In genomic region chr14:52052991-52053390, GRCh38 we compare ENCODE assay signal across 17 cellular contexts. TPM values are rescaled to one million over a fixed set of nuclear protein-coding genes. Genes with fewer than 3 reads are reported as not detected.
DNase-seq lines count a peak whose midpoint lies in the region; ATAC-seq and TF ChIP-seq lines count a peak whose summit lies in the region.
"Had no signal": no experiment of that assay in that cellular context is flagged by ENCODE, and none has a peak within 500 bp of the region (broad histone marks: within the 10 kb centered on the region; RNA-seq: fewer than 3 reads in every experiment).

No MANE protein-coding gene starts in this region.

- WGBS in stomach, 5 donors: 57 to 82% (median 68%) methylated on average over 5 of the region's 5 CpGs

- H3K27ac ChIP-seq in lower lobe of right lung (peak overlapping the region; percentile 14), stomach (peak overlapping the region in 4 of 5 donors; percentile 61 to 81 (median 76))
- H3K27ac ChIP-seq: RWPE1 had no signal

- TF ChIP-seq CTCF in fibroblast of pulmonary artery (IDR thresholded peaks at IDR 0.05; ENCODE audit: low read length, missing control alignments) (no peak), lower lobe of right lung (IDR thresholded peaks at IDR 0.05) (no peak), stomach (IDR thresholded peaks at IDR 0.05) (no peak)

- H3K9me3 ChIP-seq in adipocyte (ENCODE audit: control insufficient read depth, low read length) (no peaks in the 10 kb centered on the region), lower lobe of right lung (no peaks in the 10 kb centered on the region), stomach (no peaks in the 10 kb centered on the region)

- H3K27me3 ChIP-seq in adipocyte (replicated peaks; ENCODE audit: control insufficient read depth, insufficient read depth, low read length) (no peaks in the 10 kb centered on the region), lower lobe of right lung (ENCODE audit: low read depth) (no peaks in the 10 kb centered on the region), stomach (no peaks in the 10 kb centered on the region)

- H3K4me3 ChIP-seq in adipocyte (ENCODE audit: low read length): peak overlapping the region; percentile 58
- H3K4me3 ChIP-seq in fibroblast of pulmonary artery (replicated peaks; ENCODE audit: low read depth, low read length): no peak overlapping the region
- H3K4me3 ChIP-seq in lower lobe of right lung: no peak overlapping the region
- H3K4me3 ChIP-seq in stomach: no peak overlapping the region

- H3K27ac Mint-ChIP-seq in activated T-helper 1 cell treated with anti-CD3 and anti-CD28 coated beads, Interleukin-12 subunit alpha, Interleukin-12 subunit beta, Interleukin-2, Interleukin-4 antibody, amounts not matched to agents 30 ng/mL and 10 ng/mL and 1 ng/mL, durations not matched to agents 14 hours and 24 hours and 36 hours: no peak overlapping the region
- H3K27ac Mint-ChIP-seq: effector memory CD8-positive, alpha-beta T cell; T-helper 2 cell treated with Interferon-gamma antibody and Interleukin-4, amounts not matched to agents 5 μg/mL and 100 μg/mL, for 36 hours had no signal

- H3K4me1 ChIP-seq in adipocyte (ENCODE audit: control insufficient read depth, insufficient read depth, low read length) (peaks cover 83% of the 10 kb centered on the region), lower lobe of right lung (peaks cover 8% of the 10 kb centered on the region), stomach (peaks cover 5 to 69% (median 45%) of the 10 kb centered on the region in 4 donors)

- H3K36me3 ChIP-seq in adipocyte (ENCODE audit: control insufficient read depth, insufficient read depth, low read length, severe bottlenecking): peaks cover 13% of the 10 kb centered on the region
- no peaks in the 10 kb centered on the region for H3K36me3 ChIP-seq in lower lobe of right lung
- H3K36me3 ChIP-seq in stomach: no peaks in the 10 kb centered on the region

- no peaks in the 10 kb centered on the region for H3K4me1 Mint-ChIP-seq in activated T-helper 1 cell treated with anti-CD3 and anti-CD28 coated beads, Interleukin-12 subunit alpha, Interleukin-12 subunit beta, Interleukin-2, Interleukin-4 antibody, amounts not matched to agents 30 ng/mL and 10 ng/mL and 1 ng/mL, durations not matched to agents 14 hours and 24 hours and 36 hours (ENCODE audit: low read depth)

- no peak for ATAC-seq in lower lobe of right lung
- no peak for ATAC-seq in GM19452 (IDR thresholded peaks at IDR 0.05; ENCODE audit: unreplicated experiment)
- ATAC-seq: effector memory CD8-positive, alpha-beta T cell; left lobe of liver had no signal

- H3K4me3 Mint-ChIP-seq in activated T-helper 1 cell treated with anti-CD3 and anti-CD28 coated beads, Interleukin-12 subunit alpha, Interleukin-12 subunit beta, Interleukin-2, Interleukin-4 antibody, amounts not matched to agents 30 ng/mL and 10 ng/mL and 1 ng/mL, durations not matched to agents 14 hours and 24 hours and 36 hours: no peak overlapping the region
- H3K4me3 Mint-ChIP-seq: effector memory CD8-positive, alpha-beta T cell; T-helper 2 cell treated with Interferon-gamma antibody and Interleukin-4, amounts not matched to agents 5 μg/mL and 100 μg/mL, for 36 hours had no signal

- DNase-seq in adipocyte (ENCODE audit: low read depth): no peak
- DNase-seq in fibroblast of pulmonary artery (ENCODE audit: low read depth): peak; percentile 56
- DNase-seq in lower lobe of right lung: no peak
- no peak for DNase-seq in stomach
- no peak for DNase-seq in activated T-helper 1 cell treated with anti-CD3 and anti-CD28 coated beads, Interleukin-12 subunit alpha, Interleukin-12 subunit beta, Interleukin-2, Interleukin-4 antibody, amounts not matched to agents 30 ng/mL and 10 ng/mL and 1 ng/mL, durations not matched to agents 14 hours and 24 hours and 36 hours (ENCODE audit: low spot score)
- DNase-seq in CD1c-positive myeloid dendritic cell (ENCODE audit: extremely low spot score): no peak
- no peak for DNase-seq in DMS153 treated with DMSO at 0.1 percent for 48 hours (lab: John Stamatoyannopoulos, UW; ENCODE audit: unreplicated experiment)
- DNase-seq: activated CD4-positive, alpha-beta T cell treated with anti-CD3 and anti-CD28 coated beads for 48 hours; activated T-cell treated with anti-CD3 and anti-CD28 coated beads, Interleukin-2, amount 50 U/mL, for 48 hours; effector memory CD8-positive, alpha-beta T cell; NCI-H2029; NCI-H82; stimulated activated CD4-positive, alpha-beta T cell treated with anti-CD3 and anti-CD28 coated beads, Interleukin-12 subunit alpha, Interleukin-12 subunit beta, amount 100 ng/mL, for 4 hours had no signal

- H3K9me3 Mint-ChIP-seq in activated T-helper 1 cell treated with anti-CD3 and anti-CD28 coated beads, Interleukin-12 subunit alpha, Interleukin-12 subunit beta, Interleukin-2, Interleukin-4 antibody, amounts not matched to agents 30 ng/mL and 10 ng/mL and 1 ng/mL, durations not matched to agents 14 hours and 24 hours and 36 hours: no peaks in the 10 kb centered on the region
- H3K9me3 Mint-ChIP-seq: effector memory CD8-positive, alpha-beta T cell; T-helper 2 cell treated with Interferon-gamma antibody and Interleukin-4, amounts not matched to agents 5 μg/mL and 100 μg/mL, for 36 hours had no signal

- intact Hi-C loops in lower lobe of right lung (cut with DNase I) (no loop called here), stomach (cut with DNase I; ENCODE audit: low total_unique reads) (no loop called here)
- intact Hi-C loops in activated T-helper 1 cell treated with anti-CD3 and anti-CD28 coated beads, Interleukin-12 subunit alpha, Interleukin-12 subunit beta, Interleukin-2, Interleukin-4 antibody, amounts not matched to agents 30 ng/mL and 10 ng/mL and 1 ng/mL, durations not matched to agents 14 hours and 24 hours and 36 hours (cut with micrococcal nuclease): no loop called here

- no peak for TF ChIP-seq EP300 in stomach (IDR thresholded peaks at IDR 0.05)

- H3K27me3 Mint-ChIP-seq in activated T-helper 1 cell treated with anti-CD3 and anti-CD28 coated beads, Interleukin-12 subunit alpha, Interleukin-12 subunit beta, Interleukin-2, Interleukin-4 antibody, amounts not matched to agents 30 ng/mL and 10 ng/mL and 1 ng/mL, durations not matched to agents 14 hours and 24 hours and 36 hours (ENCODE audit: insufficient read depth): peaks cover 12% of the 10 kb centered on the region

- no peak for TF ChIP-seq POLR2A in stomach (IDR thresholded peaks at IDR 0.05)

- peak overlapping the region; percentile 80 for H3K9ac ChIP-seq in adipocyte (ENCODE audit: low read length)

- no peaks in the 10 kb centered on the region for H3K36me3 Mint-ChIP-seq in activated T-helper 1 cell treated with anti-CD3 and anti-CD28 coated beads, Interleukin-12 subunit alpha, Interleukin-12 subunit beta, Interleukin-2, Interleukin-4 antibody, amounts not matched to agents 30 ng/mL and 10 ng/mL and 1 ng/mL, durations not matched to agents 14 hours and 24 hours and 36 hours (ENCODE audit: low read depth)

RNA-seq across cellular contexts. Expression of gene NID2, which starts 15.9 kb away (rescaled TPM):
- 14.6 TPM for total RNA-seq in lower lobe of right lung
- 10 to 100 TPM in 4 of 5 donors, 1 to 10 TPM in 1; 8.0 to 67.0 (median 31.9) TPM for total RNA-seq in stomach
- polyA plus RNA-seq in stomach: 1 to 10 TPM; 1.7 to 4.7 (median 2.3) TPM
- 0.16 and 0.34 TPM in 2 replicates for total RNA-seq in activated T-helper 1 cell treated with anti-CD3 and anti-CD28 coated beads, Interleukin-12 subunit alpha, Interleukin-12 subunit beta, Interleukin-2, Interleukin-4 antibody, amounts not matched to agents 30 ng/mL and 10 ng/mL and 1 ng/mL, durations not matched to agents 14 hours and 24 hours and 36 hours
